ENCODE assay signal across 27 cellular contexts in the genomic region with DNA sequence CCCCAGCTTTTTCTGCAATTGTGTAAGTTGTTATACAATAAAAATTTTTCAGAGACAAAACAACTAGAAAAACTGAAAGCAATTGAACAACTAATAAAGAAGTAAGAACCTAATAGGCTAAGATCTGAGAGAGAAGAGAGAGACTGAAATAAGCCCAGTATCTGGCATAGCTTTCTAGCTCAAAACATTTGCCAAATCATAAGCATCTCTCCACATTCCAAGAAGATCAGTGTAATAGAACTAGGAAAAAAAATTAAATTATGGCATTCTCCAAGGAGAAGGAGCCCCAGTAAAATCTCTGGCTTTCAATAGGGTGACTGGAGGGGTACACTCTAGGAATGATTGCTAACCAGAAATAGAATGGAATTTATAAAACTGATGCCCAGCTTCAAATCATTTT. TPM values are rescaled to one million over a fixed set of nuclear protein-coding genes. Genes with fewer than 3 reads are reported as not detected.
DNase-seq lines count a peak whose midpoint lies in the region; ATAC-seq and TF ChIP-seq lines count a peak whose summit lies in the region.
"Had no signal": no experiment of that assay in that cellular context is flagged by ENCODE, and none has a peak within 500 bp of the region (broad histone marks: within the 10 kb centered on the region; RNA-seq: fewer than 3 reads in every experiment).

No MANE protein-coding gene starts in this region.

- no peaks in the 10 kb centered on the region for H3K79me2 ChIP-seq in PC-3 (ENCODE audit: low read length)
- H3K79me2 ChIP-seq in osteoblast (ENCODE audit: insufficient read depth, low read length): no peaks in the 10 kb centered on the region
- H3K79me2 ChIP-seq: hepatocyte, parathyroid adenoma had no signal

- no peak overlapping the region for H3K9ac ChIP-seq in PC-3 (ENCODE audit: low read length)
- H3K9ac ChIP-seq: BLaER1 treated with 17β-estradiol and CSF1 and Interleukin-3, amounts not matched to agents 10 nM and 100 nM; KMS-11; parathyroid adenoma had no signal

- no peaks in the 10 kb centered on the region for H3F3A ChIP-seq in PC-3 (ENCODE audit: low read length, unreplicated experiment)

- no peaks in the 10 kb centered on the region for H3K9me2 ChIP-seq in PC-3 (replicated peaks; ENCODE audit: low read length)

- no peak for TF ChIP-seq POLR2A in adrenal gland (IDR thresholded peaks at IDR 0.05)

- POLR2A ChIA-PET in PC-3 (lab: Charles Lee; ENCODE audit: unreplicated experiment): interaction anchor here (0.7 kb wide), 2 partner anchors 231 to 1422 kb away, joined by 4 read pairs; no protein-coding TSS in a partner anchor

- H3K36me3 ChIP-seq in PC-3 (ENCODE audit: low read depth, low read length): no peaks in the 10 kb centered on the region
- H3K36me3 ChIP-seq in osteoblast (ENCODE audit: insufficient read depth, low read length): no peaks in the 10 kb centered on the region
- no peaks in the 10 kb centered on the region for H3K36me3 ChIP-seq in adrenal gland (replicated peaks in 1 of 2)
- H3K36me3 ChIP-seq: BLaER1 treated with 17β-estradiol and CSF1 and Interleukin-3, amounts not matched to agents 10 nM and 100 nM; colonic mucosa had no signal

- no peaks in the 10 kb centered on the region for H3K27me3 ChIP-seq in PC-3 (ENCODE audit: low read length)
- H3K27me3 ChIP-seq in osteoblast (ENCODE audit: insufficient read depth, low read length): no peaks in the 10 kb centered on the region
- H3K27me3 ChIP-seq in adrenal gland: no peaks in the 10 kb centered on the region
- H3K27me3 ChIP-seq: BLaER1 treated with 17β-estradiol and CSF1 and Interleukin-3, amounts not matched to agents 10 nM and 100 nM; colonic mucosa; hepatocyte had no signal

- H2AFZ ChIP-seq in PC-3 (ENCODE audit: low read length): peak overlapping the region; percentile 23; the same call in 1 of the 2 replicates
- H2AFZ ChIP-seq in osteoblast (ENCODE audit: low read length): peak overlapping the region; percentile 75
- H2AFZ ChIP-seq: hepatocyte, parathyroid adenoma had no signal

- intact Hi-C loops in PC-3 (cut with micrococcal nuclease) (no loop called here), adrenal gland (cut with DNase I) (no loop called here)

- H3K9me3 ChIP-seq in PC-3 (ENCODE audit: low read length) (0 out of 2 replicates have a peak, but pooled peaks cover 3% of the 10 kb centered on the region), osteoblast (ENCODE audit: low read depth, low read length) (no peaks in the 10 kb centered on the region), adrenal gland (replicated peaks in 1 of 3) (no peaks in the 10 kb centered on the region)
- H3K9me3 ChIP-seq: colonic mucosa had no signal

- H3K4me2 ChIP-seq in PC-3 (ENCODE audit: low read length) (no peak overlapping the region), osteoblast (ENCODE audit: insufficient read depth, low read length) (no peak overlapping the region)
- H3K4me2 ChIP-seq: BLaER1 treated with 17β-estradiol and CSF1 and Interleukin-3, amounts not matched to agents 10 nM and 100 nM; hepatocyte; KMS-11 had no signal

- ATAC-seq in PC-3: no peak
- ATAC-seq: activated CD4-positive, CD25-positive, alpha-beta regulatory T cell treated with anti-CD3 and anti-CD28 coated beads, Interleukin-2, amount 50 U/mL, for 24 hours; stimulated activated naive CD8-positive, alpha-beta T cell treated with anti-CD3 and anti-CD28 coated beads, Interleukin-15, Interleukin-2, amounts not matched to agents 100 U/mL and 50 U/mL, for 24 hours had no signal

- BruUV-seq in PC-3 (replicated peaks; lab: Mats Ljungman, UMichigan): no TSS peak

- peak overlapping the region; percentile 64; the same call in 1 of the 2 replicates for H3K27ac ChIP-seq in PC-3 (ENCODE audit: low read length)
- peak overlapping the region; percentile 91 for H3K27ac ChIP-seq in osteoblast (ENCODE audit: low read depth, low read length)
- H3K27ac ChIP-seq in adrenal gland: no peak overlapping the region
- H3K27ac ChIP-seq: BLaER1 treated with 17β-estradiol and CSF1 and Interleukin-3, amounts not matched to agents 10 nM and 100 nM; colonic mucosa; KMS-11; parathyroid adenoma had no signal

- peak; percentile 34 for DNase-seq in AG20443 (ENCODE audit: low spot score)
- no peak for DNase-seq in PC-3
- DNase-seq in dedifferentiated amniotic fluid mesenchymal stem cell (ENCODE audit: extremely low spot score): peak; percentile 37
- no peak for DNase-seq in osteoblast (ENCODE audit: insufficient read length, low spot score, missing footprints)
- no peak for DNase-seq in activated CD4-positive, alpha-beta T cell treated with anti-CD3 and anti-CD28 coated beads, Interleukin-2, amount 50 U/mL, for 1 hour
- DNase-seq in SIG-M5 (lab: John Stamatoyannopoulos, UW): no peak
- no peak for DNase-seq in HUDEP-2 (lab: John Stamatoyannopoulos, UW; ENCODE audit: unreplicated experiment in 76 of 76)
- no peak for DNase-seq in adrenal gland
- DNase-seq: activated CD4-positive, alpha-beta memory T cell treated with anti-CD3 and anti-CD28 coated beads, Interleukin-2, amount 10 ng/mL, durations not matched to agents 7 days and 5 days; activated CD8-positive, alpha-beta memory T cell treated with anti-CD3 and anti-CD28 coated beads, Interleukin-2, amount 50 U/mL, for 4 hours; activated naive CD4-positive, alpha-beta T cell treated with Interleukin-2 at 50 U/mL for 16 hours; colonic mucosa; effector memory CD4-positive, alpha-beta T cell; H7; NCI-H1417; NCI-H2029 treated with DMSO at 0.1 percent for 48 hours; NCI-H526; nephron progenitor cell; retina; Right ventricle myocardium superior; stimulated activated CD4-positive, alpha-beta T cell treated with anti-CD3 and anti-CD28 coated beads, Interleukin-1b, Interleukin-23, amount 100 ng/mL, for 48 hours; stimulated activated naive CD8-positive, alpha-beta T cell treated with anti-CD3 and anti-CD28 coated beads, Interleukin-15, Interleukin-2, amounts not matched to agents 100 U/mL and 50 U/mL, for 24 hours had no signal

- H3K4me3 ChIP-seq in PC-3 (ENCODE audit: low read length): no peak overlapping the region
- H3K4me3 ChIP-seq in osteoblast (ENCODE audit: insufficient read depth, low read length): no peak overlapping the region
- H3K4me3 ChIP-seq in adrenal gland: no peak overlapping the region
- H3K4me3 ChIP-seq: BLaER1 treated with 17β-estradiol and CSF1 and Interleukin-3, amounts not matched to agents 10 nM and 100 nM; colonic mucosa; hepatocyte had no signal

- no peaks in the 10 kb centered on the region for H4K20me1 ChIP-seq in PC-3 (ENCODE audit: low read length)
- H4K20me1 ChIP-seq in osteoblast (ENCODE audit: insufficient read depth, low read length): no peaks in the 10 kb centered on the region
- H4K20me1 ChIP-seq: BLaER1 treated with 17β-estradiol and CSF1 and Interleukin-3, amounts not matched to agents 10 nM and 100 nM had no signal

- H3K4me1 ChIP-seq in PC-3 (ENCODE audit: insufficient read depth, low read length): peaks cover 26% of the 10 kb centered on the region
- peaks cover 23% of the 10 kb centered on the region for H3K4me1 ChIP-seq in osteoblast (ENCODE audit: insufficient read depth, low read length)
- no peaks in the 10 kb centered on the region for H3K4me1 ChIP-seq in adrenal gland (replicated peaks in 1 of 2)
- H3K4me1 ChIP-seq: BLaER1 treated with 17β-estradiol and CSF1 and Interleukin-3, amounts not matched to agents 10 nM and 100 nM; colonic mucosa; parathyroid adenoma had no signal

- CTCF ChIA-PET in PC-3 (lab: Charles Lee): no interaction called here

- TF ChIP-seq CTCF in PC-3 (conservative IDR thresholded peaks at IDR 0.05; ENCODE audit: low read depth, low read length) (no peak), osteoblast (IDR thresholded peaks at IDR 0.05; ENCODE audit: extremely low read depth, low read depth, low read length) (no peak), adrenal gland (IDR thresholded peaks at IDR 0.05) (no peak)

RNA-seq across cellular contexts. Expression of gene PPP3CA, which starts 19.0 kb away (rescaled TPM):
- total RNA-seq in PC-3 (2014; rRNA removed) (15.5 and 19.2 TPM in 2 replicates), osteoblast (80.0 and 93.7 TPM in 2 replicates), adrenal gland (100 to 1,000 TPM in 1 of 8 donors, 10 to 100 TPM in 7; 34.0 to 138 (median 49.8) TPM)
- polyA plus RNA-seq in adrenal gland: 10 to 100 TPM; 13.8 to 44.5 (median 20.8) TPM

Comparison
In these comparisons a context has a peak if more than half of its experiments do, and no peak if none do; other contexts are left out.
1. DNase-seq: peak in AG20443 (single experiment) and dedifferentiated amniotic fluid mesenchymal stem cell (single experiment); none in PC-3 (single experiment), osteoblast (single experiment), activated CD4-positive, alpha-beta T cell treated with anti-CD3 and anti-CD28 coated beads, Interleukin-2, amount 50 U/mL, for 1 hour (single experiment), SIG-M5 (single experiment), HUDEP-2 (0 of 76) and adrenal gland (0 of 7).
2. H3K27ac ChIP-seq: peak in PC-3 (single experiment) and osteoblast (single experiment); none in adrenal gland (0 of 5).